Comparison of ENCODE assay signal across 1 cellular context in the genomic region with DNA sequence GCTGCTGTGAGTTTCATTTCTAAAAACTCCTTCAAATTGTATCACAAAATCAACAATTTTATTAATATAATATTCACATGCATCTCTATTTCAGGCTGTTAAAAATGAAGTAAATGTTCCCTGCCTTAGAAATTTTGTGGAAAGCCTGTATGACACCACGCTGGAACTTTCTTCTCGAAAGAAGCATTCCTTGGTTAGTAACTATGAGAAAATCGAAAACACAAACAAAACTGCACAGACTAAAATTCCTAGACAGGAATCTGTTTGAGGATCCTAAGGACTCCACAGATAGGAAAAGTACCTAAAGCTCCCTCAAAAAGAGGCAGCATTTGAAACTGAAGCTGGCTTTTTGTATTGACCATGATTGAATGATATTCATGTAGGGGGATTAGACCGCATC.
TF ChIP-seq lines count a peak whose summit lies in the region.

No MANE protein-coding gene starts in this region.

TF ChIP-seq in HEK293T, 16 proteins besides CTCF, POLR2A, EP300 and RAD21 (continued from another document):
- TF ChIP-seq PKNOX1 (IDR thresholded peaks at IDR 0.05): no peak
- TF ChIP-seq TARDBP (IDR thresholded peaks at IDR 0.05): no peak
- TF ChIP-seq ELF4 (IDR thresholded peaks at IDR 0.05): no peak
- no peak for TF ChIP-seq ZNF384 (IDR thresholded peaks at IDR 0.05)
- TF ChIP-seq L3MBTL2 (conservative IDR thresholded peaks at IDR 0.05): no peak
- TF ChIP-seq LEF1 (IDR thresholded peaks at IDR 0.05; ENCODE audit: borderline replicate concordance): no peak
- no peak for TF ChIP-seq CTBP1 (IDR thresholded peaks at IDR 0.05; ENCODE audit: borderline replicate concordance)
- TF ChIP-seq FOXA1 (IDR thresholded peaks at IDR 0.05): no peak
- TF ChIP-seq ARNT (IDR thresholded peaks at IDR 0.05): no peak
- no peak for TF ChIP-seq HDGF (IDR thresholded peaks at IDR 0.05; ENCODE audit: borderline replicate concordance)
- no peak for TF ChIP-seq SUZ12 (IDR thresholded peaks at IDR 0.05)
- no peak for TF ChIP-seq BHLHE40 (IDR thresholded peaks at IDR 0.05; ENCODE audit: borderline replicate concordance)
